8 cellular contexts compared by ENCODE assay signal in the genomic region with DNA sequence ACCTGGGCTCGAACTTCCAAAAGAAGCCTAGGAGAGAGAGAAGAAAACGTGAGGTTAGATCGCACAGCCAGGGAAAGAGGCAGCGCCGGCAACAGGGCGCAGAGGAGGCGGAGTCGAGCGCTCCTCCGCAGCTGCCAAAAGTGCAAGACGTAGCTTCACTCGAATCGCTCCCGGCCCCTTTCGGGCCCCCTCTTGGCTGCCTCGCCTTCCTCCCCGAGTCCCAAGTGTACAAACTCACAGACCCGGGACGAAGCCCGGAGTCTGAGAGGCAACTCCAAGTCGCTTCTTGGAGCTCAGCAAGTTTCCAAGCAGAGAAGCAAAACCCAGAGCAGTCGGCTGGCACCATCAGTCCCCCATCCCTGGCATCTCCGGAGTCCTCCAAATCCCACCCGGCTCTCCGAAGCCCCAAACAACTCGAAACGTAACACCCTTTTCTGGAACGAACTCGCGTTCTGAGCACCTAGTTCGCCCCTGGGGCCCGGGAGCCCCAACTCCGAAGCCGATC. TPM values are rescaled to one million over a fixed set of nuclear protein-coding genes. Genes with fewer than 3 reads are reported as not detected.
DNase-seq lines count a peak whose midpoint lies in the region; ATAC-seq and TF ChIP-seq lines count a peak whose summit lies in the region.

No MANE protein-coding gene starts in this region.

- no peak for TF ChIP-seq CTCF in RWPE1 (conservative IDR thresholded peaks at IDR 0.05; ENCODE audit: low read depth)
- no peak for TF ChIP-seq CTCF in foreskin keratinocyte (conservative IDR thresholded peaks at IDR 0.05)
- TF ChIP-seq CTCF in neural cell (IDR thresholded peaks at IDR 0.05; ENCODE audit: poor library complexity, severe bottlenecking): no peak
- TF ChIP-seq CTCF in suprapubic skin (IDR thresholded peaks at IDR 0.05): no peak

- WGBS in suprapubic skin: under 1% methylated on average over 33 of the region's 34 CpGs

- ATAC-seq in HG03135 (IDR thresholded peaks at IDR 0.05; ENCODE audit: unreplicated experiment): peak; percentile 41
- peak; percentile 65 for ATAC-seq in foreskin keratinocyte

- DNase-seq in SKM-1 treated with dmso at 0.1 percent for 144 hours (lab: John Stamatoyannopoulos, UW; ENCODE audit: unreplicated experiment) (peak; percentile 49), SKM-1 (lab: John Stamatoyannopoulos, UW; ENCODE audit: unreplicated experiment) (no peak), RWPE1 (ENCODE audit: low spot score) (peak; percentile 75), foreskin keratinocyte (peak; percentile 23 to 51), suprapubic skin (ENCODE audit: low spot score in 2 of 2) (peak; percentile 74 to 84)
- DNase-seq in activated gamma-delta T cell treated with anti-CD3 and anti-CD28 coated beads, Interleukin-2, amount 50 U/mL, for 16 hours (ENCODE audit: low read depth): peak; percentile 12

- no peaks in the 10 kb centered on the region for H3F3A ChIP-seq in neural cell (ENCODE audit: insufficient read depth, low read length, poor library complexity, severe bottlenecking)

- H3K36me3 ChIP-seq in neural cell (ENCODE audit: insufficient read depth, low read length) (no peaks in the 10 kb centered on the region), suprapubic skin (peaks cover 3% of the 10 kb centered on the region)

- no peak overlapping the region for H2AFZ ChIP-seq in neural cell (ENCODE audit: low read depth, low read length)

- H3K9ac ChIP-seq in neural cell (ENCODE audit: low read length): peak overlapping the region; percentile 73

- no peaks in the 10 kb centered on the region for H3K9me2 ChIP-seq in neural cell (ENCODE audit: insufficient read depth, low read length)

- H4K20me1 ChIP-seq in neural cell (ENCODE audit: insufficient read depth): no peaks in the 10 kb centered on the region

- peaks cover 23% of the 10 kb centered on the region for H3K79me2 ChIP-seq in neural cell (replicated peaks; ENCODE audit: insufficient read depth, low read length)

- TF ChIP-seq RAD21 in neural cell (conservative IDR thresholded peaks at IDR 0.05): peak; percentile 25

- H3K4me2 ChIP-seq in neural cell (ENCODE audit: low read length): peak overlapping the region; percentile 68

- no peak for TF ChIP-seq POLR2A in suprapubic skin (IDR thresholded peaks at IDR 0.05)

- POLR2A ChIA-PET in RWPE1 (lab: Yijun Ruan, JAX; ENCODE audit: low non-redundant PET): interaction anchor here (1.2 kb wide), 1 partner anchor 41 kb away, joined by 3 read pairs; a partner anchor contains a TSS

- TF ChIP-seq EP300 in neural cell (conservative IDR thresholded peaks at IDR 0.05; ENCODE audit: poor library complexity, severe bottlenecking) (no peak), suprapubic skin (IDR thresholded peaks at IDR 0.05) (no peak)

- H3K4me3 ChIP-seq in neural cell (ENCODE audit: low read length) (peak overlapping the region; percentile 85), suprapubic skin (peak overlapping the region; percentile 71)

- CTCF ChIA-PET in RWPE1 (lab: Yijun Ruan, JAX): interaction anchor here (0.6 to 1.2 kb wide), 8 partner anchors 20 to 686 kb away, joined by 3 to 4 read pairs (median 3); no protein-coding TSS in a partner anchor

- peaks cover 27% of the 10 kb centered on the region for H3K27me3 ChIP-seq in foreskin keratinocyte
- no peaks in the 10 kb centered on the region for H3K27me3 ChIP-seq in neural cell (ENCODE audit: insufficient read depth, low read depth, low read length)
- no peaks in the 10 kb centered on the region for H3K27me3 ChIP-seq in suprapubic skin

- H3K9me3 ChIP-seq in neural cell (ENCODE audit: low read length) (no peaks in the 10 kb centered on the region), suprapubic skin (no peaks in the 10 kb centered on the region)

- H3K27ac ChIP-seq in RWPE1 (peak overlapping the region; percentile 88), foreskin keratinocyte (no peak overlapping the region), neural cell (ENCODE audit: low read length) (peak overlapping the region; percentile 39), suprapubic skin (peak overlapping the region; percentile 90)

- peaks cover 7% of the 10 kb centered on the region for H3K4me1 ChIP-seq in foreskin keratinocyte
- peaks cover 20% of the 10 kb centered on the region for H3K4me1 ChIP-seq in suprapubic skin

TF ChIP-seq in neural cell, 6 proteins besides CTCF, POLR2A, EP300 and RAD21:
- TF ChIP-seq POLR2AphosphoS5 (IDR thresholded peaks at IDR 0.05) (no peak), MXI1 (conservative IDR thresholded peaks at IDR 0.05; ENCODE audit: poor library complexity, severe bottlenecking) (no peak), SMC3 (conservative IDR thresholded peaks at IDR 0.05; ENCODE audit: poor library complexity) (no peak), EZH2 (IDR thresholded peaks at IDR 0.05; ENCODE audit: borderline replicate concordance, insufficient read depth, low read length, poor library complexity, severe bottlenecking) (no peak), TAF1 (IDR thresholded peaks at IDR 0.05; ENCODE audit: low read depth) (no peak)
- TF ChIP-seq, protein P1, sequence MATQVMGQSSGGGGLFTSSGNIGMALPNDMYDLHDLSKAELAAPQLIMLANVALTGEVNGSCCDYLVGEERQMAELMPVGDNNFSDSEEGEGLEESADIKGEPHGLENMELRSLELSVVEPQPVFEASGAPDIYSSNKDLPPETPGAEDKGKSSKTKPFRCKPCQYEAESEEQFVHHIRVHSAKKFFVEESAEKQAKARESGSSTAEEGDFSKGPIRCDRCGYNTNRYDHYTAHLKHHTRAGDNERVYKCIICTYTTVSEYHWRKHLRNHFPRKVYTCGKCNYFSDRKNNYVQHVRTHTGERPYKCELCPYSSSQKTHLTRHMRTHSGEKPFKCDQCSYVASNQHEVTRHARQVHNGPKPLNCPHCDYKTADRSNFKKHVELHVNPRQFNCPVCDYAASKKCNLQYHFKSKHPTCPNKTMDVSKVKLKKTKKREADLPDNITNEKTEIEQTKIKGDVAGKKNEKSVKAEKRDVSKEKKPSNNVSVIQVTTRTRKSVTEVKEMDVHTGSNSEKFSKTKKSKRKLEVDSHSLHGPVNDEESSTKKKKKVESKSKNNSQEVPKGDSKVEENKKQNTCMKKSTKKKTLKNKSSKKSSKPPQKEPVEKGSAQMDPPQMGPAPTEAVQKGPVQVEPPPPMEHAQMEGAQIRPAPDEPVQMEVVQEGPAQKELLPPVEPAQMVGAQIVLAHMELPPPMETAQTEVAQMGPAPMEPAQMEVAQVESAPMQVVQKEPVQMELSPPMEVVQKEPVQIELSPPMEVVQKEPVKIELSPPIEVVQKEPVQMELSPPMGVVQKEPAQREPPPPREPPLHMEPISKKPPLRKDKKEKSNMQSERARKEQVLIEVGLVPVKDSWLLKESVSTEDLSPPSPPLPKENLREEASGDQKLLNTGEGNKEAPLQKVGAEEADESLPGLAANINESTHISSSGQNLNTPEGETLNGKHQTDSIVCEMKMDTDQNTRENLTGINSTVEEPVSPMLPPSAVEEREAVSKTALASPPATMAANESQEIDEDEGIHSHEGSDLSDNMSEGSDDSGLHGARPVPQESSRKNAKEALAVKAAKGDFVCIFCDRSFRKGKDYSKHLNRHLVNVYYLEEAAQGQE (IDR thresholded peaks at IDR 0.05; ENCODE audit: borderline replicate concordance): no peak

RNA-seq across cellular contexts. Expression of a gene that starts 1.2 kb away (rescaled TPM):
- total RNA-seq in foreskin keratinocyte: 11.4 and 11.8 TPM in 2 replicates
- polyA plus RNA-seq in foreskin keratinocyte: 1.9 and 2.4 TPM in 2 replicates
- polyA plus RNA-seq in neural cell: 40.8 and 51.8 TPM in 2 replicates
- 87.6 and 104 TPM in 2 replicates for polyA minus RNA-seq in neural cell
- total RNA-seq in suprapubic skin: 10 to 100 TPM; 10.7 to 15.9 (median 14.9) TPM

RNA-seq across cellular contexts. Expression of a gene that starts 41.3 kb away (rescaled TPM):
- total RNA-seq in foreskin keratinocyte (5.5 and 10.9 TPM in 2 replicates), suprapubic skin (10 to 100 TPM in 2 of 4 donors, 1 to 10 TPM in 2; 6.3 to 14.4 (median 8.7) TPM)
- polyA plus RNA-seq in foreskin keratinocyte (3.1 and 6.1 TPM in 2 replicates), neural cell (10.9 and 11.4 TPM in 2 replicates)
- polyA minus RNA-seq in neural cell: 3.9 and 6.7 TPM in 2 replicates
